In genomic region chr3:189961525-189962161, GRCh38 we compare ENCODE assay signal across 8 cellular contexts.
A peak's percentile ranks its signal among the peaks of the same experiment; 100 is the strongest.
DNase-seq lines count a peak whose midpoint lies in the region; ATAC-seq lines count a peak whose summit lies in the region.

No MANE protein-coding gene starts in this region.

- ATAC-seq in HG02981 (IDR thresholded peaks at IDR 0.05; ENCODE audit: unreplicated experiment): peak; percentile 74

- DNase-seq in activated gamma-delta T cell treated with Interleukin-2 at 50 U/mL for 16 hours (peak; percentile 50), activated gamma-delta T cell (lab: John Stamatoyannopoulos, UW) (no peak), NCI-H2029 treated with DMSO at 0.1 percent for 48 hours (lab: John Stamatoyannopoulos, UW) (peak; percentile 50), T1000 (lab: John Stamatoyannopoulos, UW) (peak; percentile 72), astrocyte of the hippocampus (ENCODE audit: low read depth, low spot score) (peak; percentile 91), iPS DF 4.7 (ENCODE audit: extremely low read depth, low spot score) (peak; percentile 81), smooth muscle cell of the brain vasculature (ENCODE audit: low read depth, low spot score) (peak; percentile 65)
